In genomic region chr4:96120206-96120605, GRCh38 we compare ENCODE assay signal across 19 cellular contexts.
A peak's percentile ranks its signal among the peaks of the same experiment; 100 is the strongest.
DNase-seq lines count a peak whose midpoint lies in the region; ATAC-seq, FAIRE-seq and TF ChIP-seq lines count a peak whose summit lies in the region.
"Had no signal": no experiment of that assay in that cellular context is flagged by ENCODE, and none has a peak within 500 bp of the region (broad histone marks: within the 10 kb centered on the region; RNA-seq: fewer than 3 reads in every experiment).

No MANE protein-coding gene starts in this region.

- H3K36me3 ChIP-seq in mammary epithelial cell (ENCODE audit: insufficient read depth, low read length) (no peaks in the 10 kb centered on the region), neural progenitor cell (no peaks in the 10 kb centered on the region), esophagus squamous epithelium (no peaks in the 10 kb centered on the region), prostate gland (no peaks in the 10 kb centered on the region)

- dilution Hi-C loops in mammary epithelial cell (cut with HindIII; ENCODE audit: low sequenced_read_pairs), result no loop called here

- H3K9ac ChIP-seq in mammary epithelial cell (ENCODE audit: insufficient read depth, low read length), result no peak overlapping the region
- H3K9ac ChIP-seq in neural progenitor cell, result no peak overlapping the region

- 83% methylated on average over 1 of the region's 1 CpG for WGBS in mammary epithelial cell (ENCODE audit: low coverage, missing lambda C conversion rate)
- 53 to 59% methylated on average over 1 of the region's 1 CpG for WGBS in esophagus squamous epithelium, 2 donors
- 84% methylated on average over 1 of the region's 1 CpG for WGBS in prostate gland

- no peak for FAIRE-seq in GM19239 (lab: Jason Lieb, UNC)
- FAIRE-seq: A549, D721Med, G401.6, GM12891 had no signal

- H3K27me3 Mint-ChIP-seq in MCF 10A (ENCODE audit: insufficient read depth, unreplicated experiment) (no peaks in the 10 kb centered on the region), neural progenitor cell (ENCODE audit: insufficient read depth, low read depth) (no peaks in the 10 kb centered on the region)
- H3K27me3 Mint-ChIP-seq: CD4-positive, alpha-beta T cell had no signal

- no peaks in the 10 kb centered on the region for H3K79me2 ChIP-seq in mammary epithelial cell (ENCODE audit: insufficient read depth, low read length)
- H3K79me2 ChIP-seq in neural progenitor cell (ENCODE audit: low read depth), result no peaks in the 10 kb centered on the region

- TF ChIP-seq CTCF in MCF 10A (IDR thresholded peaks at IDR 0.05; ENCODE audit: unreplicated experiment) (no peak), mammary epithelial cell (conservative IDR thresholded peaks at IDR 0.05 in 1 of 2, IDR thresholded peaks at IDR 0.05 in 1 of 2; ENCODE audit: extremely low read depth in 1 of 2, insufficient read depth in 1 of 2, low read depth in 1 of 2, low read length in 2 of 2) (no peak), choroid plexus epithelial cell (conservative IDR thresholded peaks at IDR 0.05; ENCODE audit: low read depth, low read length) (no peak), neural progenitor cell (IDR thresholded peaks at IDR 0.05) (no peak), esophagus squamous epithelium (IDR thresholded peaks at IDR 0.05) (no peak), prostate gland (IDR thresholded peaks at IDR 0.05) (no peak)

- no peak overlapping the region for H3K4me3 Mint-ChIP-seq in MCF 10A (ENCODE audit: unreplicated experiment)
- H3K4me3 Mint-ChIP-seq in neural progenitor cell, result no peak overlapping the region
- H3K4me3 Mint-ChIP-seq: CD4-positive, alpha-beta T cell had no signal

- BruUV-seq in MCF 10A (replicated peaks; lab: Mats Ljungman, UMichigan) (no TSS peak), mammary epithelial cell (replicated peaks; lab: Mats Ljungman, UMichigan) (no TSS peak)

- in situ Hi-C loops in mammary epithelial cell (cut with MboI; ENCODE audit: low sequenced_read_pairs in 2 of 2), result no loop called here

- no peaks in the 10 kb centered on the region for H3F3A ChIP-seq in neural progenitor cell (ENCODE audit: low read depth)

- no peak overlapping the region for H3K27ac Mint-ChIP-seq in MCF 10A (ENCODE audit: low read depth, unreplicated experiment)
- H3K27ac Mint-ChIP-seq in neural progenitor cell, result no peak overlapping the region
- H3K27ac Mint-ChIP-seq: CD4-positive, alpha-beta T cell had no signal

- H3K9me3 Mint-ChIP-seq in MCF 10A (ENCODE audit: unreplicated experiment) (no peaks in the 10 kb centered on the region), neural progenitor cell (no peaks in the 10 kb centered on the region)

- ATAC-seq in GM21423 (IDR thresholded peaks at IDR 0.05; ENCODE audit: unreplicated experiment), result no peak
- ATAC-seq: A549 had no signal

- H3K4me3 ChIP-seq in mammary epithelial cell (replicated peaks in 1 of 3; ENCODE audit: insufficient read depth in 1 of 3, low read depth in 2 of 3, low read length in 3 of 3) (no peak overlapping the region), choroid plexus epithelial cell (ENCODE audit: low read depth, low read length) (no peak overlapping the region), neural progenitor cell (no peak overlapping the region), esophagus squamous epithelium (no peak overlapping the region), prostate gland (no peak overlapping the region)
- H3K4me3 ChIP-seq: A549 had no signal

- DNase-seq in MCF 10A (ENCODE audit: unreplicated experiment) (peak; percentile 3), mammary epithelial cell (no peak), choroid plexus epithelial cell (ENCODE audit: low read depth) (peak; percentile 15), neural progenitor cell (ENCODE audit: low spot score) (no peak), esophagus squamous epithelium (lab: John Stamatoyannopoulos, UW) (no peak), prostate gland (ENCODE audit: low spot score) (no peak), GM19239 (ENCODE audit: insufficient read length, low spot score) (no peak)
- DNase-seq: AML-193; Caco-2; CD4-positive, alpha-beta T cell; GOT3; H7 had no signal

- intact Hi-C loops in MCF 10A (cut with micrococcal nuclease), result no loop called here
- intact Hi-C loops in mammary epithelial cell (cut with micrococcal nuclease), result no loop called here
- intact Hi-C loops in esophagus squamous epithelium (cut with DNase I), result no loop called here
- intact Hi-C loops in prostate gland (cut with DNase I), result no loop called here

- TF ChIP-seq POLR2A in esophagus squamous epithelium (IDR thresholded peaks at IDR 0.05) (no peak), prostate gland (IDR thresholded peaks at IDR 0.05) (no peak)

- H2AFZ ChIP-seq in mammary epithelial cell (ENCODE audit: low read depth, low read length) (no peak overlapping the region), neural progenitor cell (replicated peaks) (peak overlapping the region; percentile 2)

- H3K36me3 Mint-ChIP-seq in MCF 10A (ENCODE audit: insufficient read depth, unreplicated experiment) (peaks cover 9% of the 10 kb centered on the region), neural progenitor cell (no peaks in the 10 kb centered on the region)

- H4K20me1 ChIP-seq in mammary epithelial cell (ENCODE audit: insufficient read depth, low read length), result no peaks in the 10 kb centered on the region
- H4K20me1 ChIP-seq in neural progenitor cell (ENCODE audit: low read depth), result no peaks in the 10 kb centered on the region

- H3K27ac ChIP-seq in mammary epithelial cell (ENCODE audit: insufficient read depth, low read depth, low read length), result no peak overlapping the region
- no peak overlapping the region for H3K27ac ChIP-seq in neural progenitor cell
- H3K27ac ChIP-seq in esophagus squamous epithelium, result no peak overlapping the region
- no peak overlapping the region for H3K27ac ChIP-seq in prostate gland
- H3K27ac ChIP-seq: 22Rv1, A549, C4-2B had no signal

- H3K4me1 ChIP-seq in mammary epithelial cell (ENCODE audit: insufficient read depth, low read length), result no peaks in the 10 kb centered on the region
- no peaks in the 10 kb centered on the region for H3K4me1 ChIP-seq in neural progenitor cell
- no peaks in the 10 kb centered on the region for H3K4me1 ChIP-seq in esophagus squamous epithelium
- no peaks in the 10 kb centered on the region for H3K4me1 ChIP-seq in prostate gland (replicated peaks)
- H3K4me1 ChIP-seq: A549, Caco-2 had no signal

- H3K4me2 ChIP-seq in mammary epithelial cell (ENCODE audit: insufficient read depth, low read depth, low read length) (no peak overlapping the region), neural progenitor cell (no peak overlapping the region)
- H3K4me2 ChIP-seq: A549 had no signal

- H3K9me3 ChIP-seq in mammary epithelial cell (replicated peaks; ENCODE audit: insufficient read depth, low read length) (no peaks in the 10 kb centered on the region), neural progenitor cell (ENCODE audit: low read depth) (no peaks in the 10 kb centered on the region), esophagus squamous epithelium (no peaks in the 10 kb centered on the region), prostate gland (no peaks in the 10 kb centered on the region)
- H3K9me3 ChIP-seq: A549, Caco-2 had no signal

- POLR2A ChIA-PET in MCF 10A (lab: Yijun Ruan, JAX), result no interaction called here

- CTCF ChIA-PET in MCF 10A (lab: Yijun Ruan, JAX) (interaction anchor here (0.6 to 0.8 kb wide), 3 partner anchors 48 to 246 kb away, joined by 3 read pairs; no protein-coding TSS in a partner anchor), mammary epithelial cell (lab: Charles Lee; ENCODE audit: low non-redundant PET) (no interaction called here)

- H3K4me1 Mint-ChIP-seq in MCF 10A (ENCODE audit: insufficient read depth, unreplicated experiment) (no peaks in the 10 kb centered on the region), neural progenitor cell (no peaks in the 10 kb centered on the region)

- H3K27me3 ChIP-seq in mammary epithelial cell (ENCODE audit: insufficient read depth, low read length) (no peaks in the 10 kb centered on the region), neural progenitor cell (no peaks in the 10 kb centered on the region), esophagus squamous epithelium (no peaks in the 10 kb centered on the region), prostate gland (replicated peaks; ENCODE audit: insufficient read depth) (no peaks in the 10 kb centered on the region)

Comparison
In these comparisons a context has a peak if more than half of its experiments do, and no peak if none do; other contexts are left out.
1. DNase-seq: peak in MCF 10A (single experiment) and choroid plexus epithelial cell (single experiment); none in mammary epithelial cell (single experiment), neural progenitor cell (single experiment), esophagus squamous epithelium (single experiment), prostate gland (single experiment) and GM19239 (single experiment).